In the genomic region with DNA sequence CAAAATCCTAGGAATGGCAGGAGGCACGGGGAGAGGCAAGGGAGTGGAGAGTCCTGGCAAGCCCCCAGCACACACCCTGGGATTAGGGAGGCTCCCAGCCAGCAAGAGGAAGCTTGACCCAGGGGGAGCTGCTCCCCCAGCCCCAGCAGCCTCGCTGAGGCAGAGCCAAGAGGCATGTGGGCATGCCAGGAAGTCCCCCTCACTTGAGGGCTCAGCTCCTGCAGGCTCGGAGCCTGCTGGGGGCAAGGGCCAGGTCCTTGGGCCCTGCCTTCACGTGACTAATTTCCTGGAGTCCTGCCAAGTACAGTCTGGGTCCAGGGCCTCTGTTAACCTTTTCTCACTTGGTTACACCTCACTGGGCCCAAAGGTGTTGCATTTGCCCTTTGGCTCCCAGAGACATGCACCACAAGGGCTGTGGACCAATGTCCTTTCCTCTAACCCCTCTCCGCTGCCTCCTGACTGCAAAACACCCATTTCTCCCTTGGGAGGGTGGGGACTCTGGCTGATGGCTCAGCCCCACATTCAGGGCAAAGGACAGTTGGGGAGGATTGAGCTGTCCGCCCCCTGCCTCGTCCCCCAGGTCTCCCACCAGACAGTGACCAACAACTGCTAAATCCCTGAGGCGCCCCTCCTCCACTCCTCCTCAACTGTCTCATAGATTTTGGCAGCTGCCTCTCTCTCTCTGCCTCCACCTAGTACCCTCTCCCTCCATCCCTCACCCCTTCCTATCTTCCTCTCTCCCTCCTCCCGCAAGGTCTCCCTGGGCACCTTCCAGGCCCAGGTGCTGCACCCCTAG, we compare ENCODE assay signal across 16 cellular contexts. TPM values are rescaled to one million over a fixed set of nuclear protein-coding genes. Genes with fewer than 3 reads are reported as not detected.
DNase-seq lines count a peak whose midpoint lies in the region; ATAC-seq and TF ChIP-seq lines count a peak whose summit lies in the region.
"Had no signal": no experiment of that assay in that cellular context is flagged by ENCODE, and none has a peak within 500 bp of the region (broad histone marks: within the 10 kb centered on the region; RNA-seq: fewer than 3 reads in every experiment).

No MANE protein-coding gene starts in this region.

- 57% methylated on average over 8 of the region's 9 CpGs for WGBS in SK-N-SH (ENCODE audit: low lambda C conversion rate)
- 42 to 50% methylated on average over 7 to 8 of the region's 9 CpGs for WGBS in thyroid gland, 2 donors

- H3K9me3 ChIP-seq in SK-N-SH (no peaks in the 10 kb centered on the region), RWPE2 (ENCODE audit: severe bottlenecking) (no peaks in the 10 kb centered on the region), left lung (no peaks in the 10 kb centered on the region), thyroid gland (no peaks in the 10 kb centered on the region)

- no peak overlapping the region for H3K9ac ChIP-seq in SK-N-SH

- CTCF ChIA-PET in SK-N-SH (lab: Yijun Ruan, JAX), result interaction anchor here (0.9 to 2.4 kb wide), 5 partner anchors 33 to 358 kb away, joined by 3 to 9 read pairs (median 3); partner anchors contain the start of gene B9D1

- no peak for TF ChIP-seq CTCF in SK-N-SH (IDR thresholded peaks at IDR 0.05)
- TF ChIP-seq CTCF in RWPE2 (IDR thresholded peaks at IDR 0.05; ENCODE audit: poor library complexity, severe bottlenecking), result no peak
- TF ChIP-seq CTCF in left lung (IDR thresholded peaks at IDR 0.05), result no peak
- no peak for TF ChIP-seq CTCF in thyroid gland (IDR thresholded peaks at IDR 0.05)

- no peaks in the 10 kb centered on the region for H3K36me3 ChIP-seq in SK-N-SH (replicated peaks in 1 of 2; ENCODE audit: control insufficient read depth in 1 of 2, insufficient read depth in 2 of 2, low read length in 1 of 2)
- H3K36me3 ChIP-seq in RWPE2 (ENCODE audit: low read depth), result no peaks in the 10 kb centered on the region
- H3K36me3 ChIP-seq in left lung, result no peaks in the 10 kb centered on the region
- H3K36me3 ChIP-seq in thyroid gland, result no peaks in the 10 kb centered on the region
- H3K36me3 ChIP-seq: brain microvascular endothelial cell had no signal

- TF ChIP-seq RAD21 in SK-N-SH (IDR thresholded peaks at IDR 0.05; ENCODE audit: low read length), result no peak

- H3K4me2 ChIP-seq in SK-N-SH, result no peak overlapping the region

- H3K4me3 ChIP-seq in SK-N-SH (ENCODE audit: low read depth in 2 of 2, low read length in 1 of 2), result no peak overlapping the region
- H3K4me3 ChIP-seq in RWPE2 (ENCODE audit: severe bottlenecking), result no peak overlapping the region
- H3K4me3 ChIP-seq in left lung, result no peak overlapping the region
- H3K4me3 ChIP-seq in thyroid gland (replicated peaks in 1 of 3), result no peak overlapping the region

- H3K27me3 ChIP-seq in SK-N-SH (ENCODE audit: insufficient read depth) (no peaks in the 10 kb centered on the region), RWPE2 (ENCODE audit: insufficient read depth, poor library complexity, severe bottlenecking) (no peaks in the 10 kb centered on the region), left lung (no peaks in the 10 kb centered on the region), thyroid gland (no peaks in the 10 kb centered on the region)
- H3K27me3 ChIP-seq: brain microvascular endothelial cell had no signal

- POLR2A ChIA-PET in SK-N-SH (lab: Yijun Ruan, JAX), result no interaction called here

- no peak for TF ChIP-seq EP300 in SK-N-SH (IDR thresholded peaks at IDR 0.05; ENCODE audit: borderline replicate concordance in 1 of 2, low read depth in 1 of 2, low read length in 1 of 2)

- no peaks in the 10 kb centered on the region for H3K79me2 ChIP-seq in SK-N-SH (ENCODE audit: insufficient read depth)

- no peak overlapping the region for H2AFZ ChIP-seq in SK-N-SH (ENCODE audit: low read depth)

- ATAC-seq in SK-N-SH treated with all-trans-retinoic acid at 6 μM for 48 hours, result no peak
- ATAC-seq in RWPE2 (ENCODE audit: low read depth), result peak; percentile 7; the same call in 1 of the 3 replicates
- no peak for ATAC-seq in left lung
- ATAC-seq: activated CD8-positive, alpha-beta T cell treated with anti-CD3 and anti-CD28 coated beads, Interleukin-2, amount 10 ng/mL, durations not matched to agents 7 days and 5 days; left ventricle myocardium superior; Panc1 had no signal

- no peaks in the 10 kb centered on the region for H4K20me1 ChIP-seq in SK-N-SH (ENCODE audit: insufficient read depth)

- no peak for DNase-seq in SK-N-SH
- DNase-seq in RWPE2 (ENCODE audit: low spot score), result no peak
- peak; percentile 34 to 59 for DNase-seq in left lung
- DNase-seq in thyroid gland, result peak; percentile 82 to 85
- no peak for DNase-seq in NCI-H2029 treated with DMSO at 0.1 percent for 48 hours (lab: John Stamatoyannopoulos, UW)
- DNase-seq in activated CD4-positive, CD25-positive, alpha-beta regulatory T cell treated with anti-CD3 and anti-CD28 coated beads, Interleukin-2, amount 50 U/mL, for 72 hours, result no peak
- no peak for DNase-seq in MV-4-11 (lab: John Stamatoyannopoulos, UW)
- DNase-seq: activated CD8-positive, alpha-beta T cell treated with anti-CD3 and anti-CD28 coated beads, Interleukin-2, amount 10 ng/mL, durations not matched to agents 7 days and 5 days; activated gamma-delta T cell treated with Interleukin-2 at 50 U/mL for 16 hours; brain microvascular endothelial cell; left ventricle myocardium superior; NCI-H2081; nucleus accumbens; stimulated activated CD8-positive, alpha-beta memory T cell treated with anti-CD3 and anti-CD28 coated beads, Interleukin-4, amount 100 ng/mL, for 48 hours had no signal

- no peak for TF ChIP-seq POLR2A in thyroid gland (IDR thresholded peaks at IDR 0.05)

- peaks cover 0 to 12% of the 10 kb centered on the region in 2 experiments; a peak in 1 of 4 replicates for H3K4me1 ChIP-seq in SK-N-SH (ENCODE audit: control insufficient read depth in 1 of 2, insufficient read depth in 2 of 2, low read depth in 1 of 2, low read length in 1 of 2)
- peaks cover 42% of the 10 kb centered on the region for H3K4me1 ChIP-seq in RWPE2 (ENCODE audit: insufficient read depth, poor library complexity, severe bottlenecking)
- H3K4me1 ChIP-seq in left lung, result peaks cover 5 to 22% of the 10 kb centered on the region in 2 donors
- peaks cover 26 to 55% of the 10 kb centered on the region in 2 donors for H3K4me1 ChIP-seq in thyroid gland

- no peaks in the 10 kb centered on the region for H3F3A ChIP-seq in SK-N-SH (replicated peaks; ENCODE audit: insufficient read depth)

- no peak overlapping the region for H3K27ac ChIP-seq in SK-N-SH (ENCODE audit: low read depth in 2 of 2, low read length in 1 of 2)
- H3K27ac ChIP-seq in RWPE2 (ENCODE audit: poor library complexity, severe bottlenecking), result peak overlapping the region; percentile 60
- H3K27ac ChIP-seq in left lung, result no peak overlapping the region
- peak overlapping the region; percentile 32 to 59 (median 47) for H3K27ac ChIP-seq in thyroid gland
- H3K27ac ChIP-seq: brain microvascular endothelial cell had no signal

- no peaks in the 10 kb centered on the region for H3K9me2 ChIP-seq in SK-N-SH

- intact Hi-C loops in left lung (cut with DNase I) (no loop called here), thyroid gland (cut with DNase I) (no loop called here)

TF ChIP-seq in SK-N-SH, 30 proteins besides CTCF, POLR2A, EP300 and RAD21 (continues in another document):
- 0 out of 2 replicates have a peak, but pooled peaks have one; percentile 14 for TF ChIP-seq NFIC (IDR thresholded peaks at IDR 0.05; ENCODE audit: borderline replicate concordance)
- no peak for TF ChIP-seq ZBTB33 (IDR thresholded peaks at IDR 0.05; ENCODE audit: borderline replicate concordance, low read depth)
- no peak for TF ChIP-seq FOSL2 (IDR thresholded peaks at IDR 0.05; ENCODE audit: borderline replicate concordance, low read depth)

TF ChIP-seq in SK-N-SH treated with all-trans-retinoic acid at 6 μM for 48 hours, 23 proteins besides CTCF, POLR2A, EP300 and RAD21:
- TF ChIP-seq ISL1 (CRISPR knock-in tag; IDR thresholded peaks at IDR 0.05) (no peak), PPARA (CRISPR knock-in tag; IDR thresholded peaks at IDR 0.05; ENCODE audit: borderline replicate concordance) (no peak), TOX (CRISPR knock-in tag; IDR thresholded peaks at IDR 0.05; ENCODE audit: borderline replicate concordance) (no peak), ARNTL (CRISPR knock-in tag; IDR thresholded peaks at IDR 0.05; ENCODE audit: borderline replicate concordance, low read depth) (no peak), ZFP3 (CRISPR knock-in tag; IDR thresholded peaks at IDR 0.05) (no peak), TCF4 (CRISPR knock-in tag; IDR thresholded peaks at IDR 0.05; ENCODE audit: borderline replicate concordance) (no peak), ZNF70 (CRISPR knock-in tag; IDR thresholded peaks at IDR 0.05) (no peak), ZNF565 (CRISPR knock-in tag; conservative IDR thresholded peaks at IDR 0.05; ENCODE audit: low read depth) (no peak), RARB (CRISPR knock-in tag; IDR thresholded peaks at IDR 0.05) (no peak), CSRNP3 (CRISPR knock-in tag; IDR thresholded peaks at IDR 0.05) (no peak)

RNA-seq across cellular contexts. Expression of gene SLC47A2, which starts 4.4 kb away (rescaled TPM):
- not detected in 2 replicates for polyA plus RNA-seq in SK-N-SH (2012; rRNA removed)
- polyA plus RNA-seq in SK-N-SH (2012; cell fraction: cytosol; rRNA removed), result not detected in 2 replicates
- not detected in 2 replicates for polyA plus RNA-seq in SK-N-SH (2012; cell fraction: nucleus; rRNA removed)
- total RNA-seq in left lung (not detected), thyroid gland (1 to 10 TPM in 1 of 4 donors, under 1 TPM in 1, not detected in 2; 0.45 to 1.4 TPM)
- total RNA-seq: activated CD8-positive, alpha-beta T cell treated with anti-CD3 and anti-CD28 coated beads, Interleukin-2, amount 10 ng/mL, durations not matched to agents 7 days and 5 days; left ventricle myocardium superior had no signal

RNA-seq across cellular contexts. Expression of gene ALDH3A1, which starts 27.3 kb away (rescaled TPM):
- 0.52 and 0.79 TPM in 2 replicates for polyA plus RNA-seq in SK-N-SH (2012; rRNA removed)
- 0.33 and 0.49 TPM in 2 replicates for polyA plus RNA-seq in SK-N-SH (2012; cell fraction: cytosol; rRNA removed)
- polyA plus RNA-seq in SK-N-SH (2012; cell fraction: nucleus; rRNA removed), result 0.75 and 1.0 TPM in 2 replicates
- 1 to 10 TPM; 1.2 to 4.7 TPM for total RNA-seq in left lung
- 1 to 10 TPM in 2 of 4 donors, under 1 TPM in 1, not detected in 1; 0.94 to 1.6 (median 1.1) TPM for total RNA-seq in thyroid gland
- total RNA-seq: activated CD8-positive, alpha-beta T cell treated with anti-CD3 and anti-CD28 coated beads, Interleukin-2, amount 10 ng/mL, durations not matched to agents 7 days and 5 days; left ventricle myocardium superior had no signal

Comparison
In these comparisons a context has a peak if more than half of its experiments do, and no peak if none do; other contexts are left out.
1. DNase-seq: peak in left lung (2 of 2) and thyroid gland (2 of 2); none in SK-N-SH (single experiment), RWPE2 (single experiment), NCI-H2029 treated with DMSO at 0.1 percent for 48 hours (single experiment), activated CD4-positive, CD25-positive, alpha-beta regulatory T cell treated with anti-CD3 and anti-CD28 coated beads, Interleukin-2, amount 50 U/mL, for 72 hours (single experiment) and MV-4-11 (single experiment).
2. H3K27ac ChIP-seq: peak in RWPE2 (single experiment) and thyroid gland (3 of 3); none in SK-N-SH (0 of 2) and left lung (0 of 2).